8 cellular contexts compared by ENCODE assay signal in genomic region chr2:10079192-10079930, GRCh38. TPM values are rescaled to one million over a fixed set of nuclear protein-coding genes. Genes with fewer than 3 reads are reported as not detected.
A peak's percentile ranks its signal among the peaks of the same experiment; 100 is the strongest.
DNase-seq lines count a peak whose midpoint lies in the region; ATAC-seq and TF ChIP-seq lines count a peak whose summit lies in the region.

No MANE protein-coding gene starts in this region.

- no peak for TF ChIP-seq RAD21 in IMR-90 (IDR thresholded peaks at IDR 0.05; ENCODE audit: low read length)

- CTCF ChIA-PET in BJ (lab: Yijun Ruan, JAX) (interaction anchor here (0.6 to 11.7 kb wide), 8 partner anchors 9 to 356 kb away, joined by 3 to 101 read pairs (median 4); no protein-coding TSS in a partner anchor), IMR-90 (lab: Yijun Ruan, JAX) (interaction anchor here (0.6 to 1.3 kb wide), 3 partner anchors 9 to 885 kb away, joined by 3 to 5 read pairs (median 3); no protein-coding TSS in a partner anchor)

- peak; percentile 28 for ATAC-seq in GM19324 (IDR thresholded peaks at IDR 0.05; ENCODE audit: low FRiP score, unreplicated experiment)
- ATAC-seq in IMR-90 (ENCODE audit: low read depth), result peak; percentile 74
- ATAC-seq in left cardiac atrium, result peak; percentile 66 to 82

- TF ChIP-seq CTCF in BJ (IDR thresholded peaks at IDR 0.05; ENCODE audit: insufficient read depth, low read depth, low read length) (no peak), IMR-90 (conservative IDR thresholded peaks at IDR 0.05; ENCODE audit: low read depth, low read length) (no peak), adrenal gland (IDR thresholded peaks at IDR 0.05) (peak in 1 of 6 experiments; percentile 2)

- DNase-seq in BJ (ENCODE audit: low read depth) (peak; percentile 27), IMR-90 (peak; percentile 58), adrenal gland (peak in 5 of 7 donors; percentile 34 to 60 (median 40)), left cardiac atrium (peak; percentile 59), pons (ENCODE audit: low spot score) (peak; percentile 49), ureter (ENCODE audit: low spot score) (no peak)
- no peak for DNase-seq in activated CD4-positive, CD25-positive, alpha-beta regulatory T cell (lab: John Stamatoyannopoulos, UW)

- no peaks in the 10 kb centered on the region; the same call in 1 of the 2 replicates for H3K9me1 ChIP-seq in IMR-90 (ENCODE audit: insufficient read depth, low read length)

- H3K27me3 ChIP-seq in BJ (ENCODE audit: control insufficient read depth, insufficient read depth, low read length) (peaks cover 14% of the 10 kb centered on the region), IMR-90 (ENCODE audit: control insufficient read depth, insufficient read depth, low read length) (peaks cover 64% of the 10 kb centered on the region), adrenal gland (peaks cover 39% of the 10 kb centered on the region)

- no peak overlapping the region for H2BK120ac ChIP-seq in IMR-90 (ENCODE audit: low read depth, low read length)

- H2AK9ac ChIP-seq in IMR-90 (replicated peaks; ENCODE audit: low read depth, low read length, poor library complexity), result no peak overlapping the region

- 0 out of 2 replicates have a peak, but pooled peaks cover 3% of the 10 kb centered on the region for H4K20me1 ChIP-seq in IMR-90 (ENCODE audit: insufficient read depth, low read length)

- H3K4me3 ChIP-seq in BJ (ENCODE audit: low read depth, low read length) (peak overlapping the region; percentile 44), IMR-90 (ENCODE audit: insufficient read depth, low read depth, low read length) (peak overlapping the region; percentile 52), adrenal gland (peak overlapping the region in 2 of 4 donors; percentile 7 to 83)

- no peak overlapping the region for H4K91ac ChIP-seq in IMR-90 (ENCODE audit: insufficient read depth, low read depth, low read length)

- H3K14ac ChIP-seq in IMR-90 (replicated peaks; ENCODE audit: low read depth, low read length), result no peak overlapping the region

- TF ChIP-seq POLR2A in IMR-90 (IDR thresholded peaks at IDR 0.05; ENCODE audit: low read depth, low read length) (no peak), adrenal gland (IDR thresholded peaks at IDR 0.05) (peak in 1 of 2 donors; percentile 6)

- H2BK15ac ChIP-seq in IMR-90 (ENCODE audit: low read depth, low read length), result no peak overlapping the region

- POLR2A ChIA-PET in BJ (lab: Charles Lee), result no interaction called here
- POLR2A ChIA-PET in IMR-90 (lab: Charles Lee; ENCODE audit: unreplicated experiment), result no interaction called here

- H3K79me1 ChIP-seq in IMR-90 (ENCODE audit: low read depth in 1 of 2, low read length in 2 of 2), result no peaks in the 10 kb centered on the region

- no peak overlapping the region for H3K4ac ChIP-seq in IMR-90 (ENCODE audit: low read depth, low read length)

- WGBS in IMR-90 (ENCODE audit: extremely low coverage in 2 of 2, insufficient read length in 1 of 2), 2 experiments, result 2% methylated on average over 54 of the region's 67 CpGs; no CpG with 5 or more reads in 1 of the 2 experiments
- 1 to 6% (median 3%) methylated on average over 17 to 65 of the region's 67 CpGs for WGBS in adrenal gland, 4 donors

- no peak overlapping the region for H3K27ac ChIP-seq in IMR-90 (ENCODE audit: insufficient read depth, low read length)
- peak overlapping the region in 3 of 5 donors; percentile 12 to 80 (median 34) for H3K27ac ChIP-seq in adrenal gland

- no peak overlapping the region for H4K5ac ChIP-seq in IMR-90 (ENCODE audit: low read depth, low read length)

- H3K4me1 ChIP-seq in IMR-90 (ENCODE audit: control insufficient read depth, insufficient read depth, low read length) (0 out of 2 replicates have a peak, but pooled peaks cover 2% of the 10 kb centered on the region), adrenal gland (replicated peaks in 1 of 2) (peaks cover 0 to 15% of the 10 kb centered on the region in 2 donors)

- H3K9ac ChIP-seq in IMR-90 (ENCODE audit: low read depth, low read length), result no peak overlapping the region

- dilution Hi-C loops in IMR-90 (cut with HindIII; ENCODE audit: low sequenced_read_pairs, unreplicated experiment), result no loop called here

- H3K4me2 ChIP-seq in IMR-90 (ENCODE audit: low read depth, low read length), result peak overlapping the region; percentile 79

- H3K36me3 ChIP-seq in BJ (ENCODE audit: control insufficient read depth, insufficient read depth, low read length) (no peaks in the 10 kb centered on the region), IMR-90 (ENCODE audit: control insufficient read depth, insufficient read depth, low read length) (no peaks in the 10 kb centered on the region), adrenal gland (replicated peaks in 1 of 2) (no peaks in the 10 kb centered on the region)

- BruUV-seq in IMR-90 (replicated peaks; lab: Mats Ljungman, UMichigan), result no TSS peak

- no peak overlapping the region for H3K23ac ChIP-seq in IMR-90 (ENCODE audit: low read depth, low read length)

- no peaks in the 10 kb centered on the region for H3K9me3 ChIP-seq in IMR-90 (ENCODE audit: control insufficient read depth, insufficient read depth, low read length)
- H3K9me3 ChIP-seq in adrenal gland (replicated peaks in 1 of 3), result no peaks in the 10 kb centered on the region

- H2AFZ ChIP-seq in IMR-90 (replicated peaks; ENCODE audit: low read length, poor library complexity), result peak overlapping the region; percentile 82

- intact Hi-C loops in IMR-90 (cut with micrococcal nuclease) (loop anchor here (10.0 kb wide), 1 partner anchor 325 kb away; no protein-coding TSS in a partner anchor), adrenal gland (cut with DNase I) (no loop called here), left cardiac atrium (cut with DNase I) (loop anchor here in 1 of 2 donors (5.0 kb wide), 1 partner anchor 358 kb away; no protein-coding TSS in a partner anchor)

- H2AK5ac ChIP-seq in IMR-90 (ENCODE audit: low read depth, low read length), result no peak overlapping the region

- H2BK20ac ChIP-seq in IMR-90 (ENCODE audit: low read depth, low read length), result no peak overlapping the region

- no peak overlapping the region for H3K56ac ChIP-seq in IMR-90 (ENCODE audit: extremely low read depth, insufficient read depth, low read length)

- in situ Hi-C loops in IMR-90 (cut with MboI; ENCODE audit: low sequenced_read_pairs), result loop anchor here (5.0 to 10.0 kb wide), 2 partner anchors 353 to 585 kb away; no protein-coding TSS in a partner anchor

- no peak overlapping the region for H3K18ac ChIP-seq in IMR-90 (ENCODE audit: low read depth, low read length)

- no peak overlapping the region for H2BK5ac ChIP-seq in IMR-90 (ENCODE audit: low read depth, low read length, poor library complexity, severe bottlenecking)

- H4K8ac ChIP-seq in IMR-90 (ENCODE audit: low read depth in 2 of 2, low read length in 2 of 2), result no peak overlapping the region

TF ChIP-seq in IMR-90, 13 proteins besides CTCF, POLR2A, EP300 and RAD21 (continues in another document):
- TF ChIP-seq SMC3 (IDR thresholded peaks at IDR 0.05; ENCODE audit: low read depth, low read length), result no peak
- no peak for TF ChIP-seq CEBPB (IDR thresholded peaks at IDR 0.05; ENCODE audit: low read depth, low read length)
- TF ChIP-seq MAZ (IDR thresholded peaks at IDR 0.05; ENCODE audit: borderline replicate concordance, low read depth, low read length), result no peak; the same call in 1 of the 2 replicates
- no peak for TF ChIP-seq RCOR1 (IDR thresholded peaks at IDR 0.05; ENCODE audit: insufficient replicate concordance, low read length)
- TF ChIP-seq CHD1 (IDR thresholded peaks at IDR 0.05; ENCODE audit: low read depth, low read length), result no peak
- no peak for TF ChIP-seq USF2 (IDR thresholded peaks at IDR 0.05; ENCODE audit: low read depth, low read length)

RNA-seq across cellular contexts. Expression of gene CYS1, which starts 0.8 kb away (rescaled TPM):
- polyA plus RNA-seq in BJ (2011; rRNA removed) (1.5 and 2.5 TPM in 2 replicates), IMR-90 (2012; rRNA removed) (0.12 and 0.17 TPM in 2 replicates), adrenal gland (1 to 10 TPM in 1 of 3 donors, under 1 TPM in 2; 0.05 to 1.1 (median 0.48) TPM)
- polyA minus RNA-seq in BJ (2011; rRNA and poly(A)+ RNA removed), result 0.82 and 1.2 TPM in 2 replicates
- total RNA-seq in IMR-90 (2012; rRNA removed) (under 0.01 and 0.28 TPM in 2 replicates), adrenal gland (1 to 10 TPM in 6 of 8 donors, under 1 TPM in 2; 0.18 to 3.6 (median 1.6) TPM), left cardiac atrium (1 to 10 TPM; 3.5 to 4.1 TPM), ureter (4.0 TPM)
- polyA plus RNA-seq in IMR-90 (2012; cell fraction: cytosol; rRNA removed), result 0.17 and 0.27 TPM in 2 replicates
- 0.06 and 0.14 TPM in 2 replicates for polyA plus RNA-seq in IMR-90 (2012; cell fraction: nucleus; rRNA removed; ENCODE audit: low replicate concordance)

RNA-seq across cellular contexts. Expression of gene KLF11, which starts 36.0 kb away (rescaled TPM):
- polyA plus RNA-seq in BJ (2011; rRNA removed), result 16.7 and 21.7 TPM in 2 replicates
- polyA minus RNA-seq in BJ (2011; rRNA and poly(A)+ RNA removed), result 12.8 and 16.4 TPM in 2 replicates
- 2.0 and 2.2 TPM in 2 replicates for total RNA-seq in IMR-90 (2012; rRNA removed)
- polyA plus RNA-seq in IMR-90 (2012; rRNA removed), result 2.4 and 2.5 TPM in 2 replicates
- polyA plus RNA-seq in IMR-90 (2012; cell fraction: cytosol; rRNA removed), result 2.4 TPM in 2 replicates
- 2.3 and 3.4 TPM in 2 replicates for polyA plus RNA-seq in IMR-90 (2012; cell fraction: nucleus; rRNA removed; ENCODE audit: low replicate concordance)
- total RNA-seq in adrenal gland, result 10 to 100 TPM; 20.9 to 75.7 (median 29.5) TPM
- polyA plus RNA-seq in adrenal gland, result 10 to 100 TPM in 1 of 3 donors, 1 to 10 TPM in 2; 6.8 to 21.5 (median 8.5) TPM
- total RNA-seq in left cardiac atrium, result 10 to 100 TPM; 21.7 to 32.0 TPM
- total RNA-seq in ureter, result 18.8 TPM

RNA-seq across cellular contexts. Expression of gene RRM2, which starts 43.2 kb away (rescaled TPM):
- polyA plus RNA-seq in BJ (2011; rRNA removed), result 23.5 and 31.8 TPM in 2 replicates
- polyA minus RNA-seq in BJ (2011; rRNA and poly(A)+ RNA removed), result 19.2 and 19.6 TPM in 2 replicates
- total RNA-seq in IMR-90 (2012; rRNA removed), result 53.6 and 75.5 TPM in 2 replicates
- polyA plus RNA-seq in IMR-90 (2012; rRNA removed), result 68.5 and 112 TPM in 2 replicates
- 34.6 and 66.1 TPM in 2 replicates for polyA plus RNA-seq in IMR-90 (2012; cell fraction: cytosol; rRNA removed)
- polyA plus RNA-seq in IMR-90 (2012; cell fraction: nucleus; rRNA removed; ENCODE audit: low replicate concordance), result 18.3 and 62.2 TPM in 2 replicates
- 1 to 10 TPM; 2.0 to 6.5 (median 3.8) TPM for total RNA-seq in adrenal gland
- polyA plus RNA-seq in adrenal gland, result 1 to 10 TPM in 2 of 3 donors, under 1 TPM in 1; 0.67 to 7.5 (median 2.9) TPM
- total RNA-seq in left cardiac atrium, result 1 to 10 TPM; 1.0 to 6.1 TPM
- total RNA-seq in ureter, result 2.2 TPM

Comparison
In these comparisons a context has a peak if more than half of its experiments do, and no peak if none do; other contexts are left out.
1. DNase-seq: peak in BJ (single experiment), IMR-90 (single experiment), adrenal gland (5 of 7), left cardiac atrium (single experiment) and pons (single experiment); none in ureter (single experiment) and activated CD4-positive, CD25-positive, alpha-beta regulatory T cell (0 of 4).
2. Peak in every context shown above with its lines, with median percentiles within 50 percentile points of each other: ATAC-seq.